19 cellular contexts compared by ENCODE assay signal in the genomic region with DNA sequence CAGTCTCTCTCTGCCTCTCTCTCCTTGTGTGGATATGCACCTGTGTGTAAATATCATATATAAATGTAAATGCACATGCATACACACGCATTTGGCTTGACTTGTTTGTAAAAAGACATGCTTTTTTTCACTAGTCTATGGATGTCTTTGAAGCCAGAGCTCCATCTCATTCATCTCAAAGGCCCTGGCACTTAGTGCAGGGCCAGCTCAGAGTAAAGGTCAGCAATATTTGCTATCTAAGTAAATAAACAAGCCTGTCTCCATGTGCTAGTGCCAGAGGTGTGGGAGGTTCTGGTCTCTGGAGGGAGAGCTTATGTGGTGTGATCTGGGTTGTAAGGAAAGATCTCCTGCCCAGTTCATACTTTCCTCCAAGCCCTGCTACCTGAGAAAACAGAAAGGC. TPM values are rescaled to one million over a fixed set of nuclear protein-coding genes. Genes with fewer than 3 reads are reported as not detected.
"Had no signal": no experiment of that assay in that cellular context is flagged by ENCODE, and none has a peak within 500 bp of the region (broad histone marks: within the 10 kb centered on the region; RNA-seq: fewer than 3 reads in every experiment).

No MANE protein-coding gene starts in this region.

- H3K9me3 ChIP-seq: left lung, upper lobe of left lung had no signal

- ATAC-seq: effector memory CD8-positive, alpha-beta T cell; left lung; naive thymus-derived CD8-positive, alpha-beta T cell had no signal

- FAIRE-seq: frontal cortex, TTC549 had no signal

- H3K27me3 ChIP-seq: brain microvascular endothelial cell had no signal

- H3K36me3 ChIP-seq: brain microvascular endothelial cell, left lung, upper lobe of left lung had no signal

- H3K27ac ChIP-seq: brain microvascular endothelial cell, left lung, skin epidermis, upper lobe of left lung had no signal

- H3K4me3 ChIP-seq: left lung, skin epidermis, upper lobe of left lung had no signal

- DNase-seq: activated CD4-positive, alpha-beta T cell treated with anti-CD3 and anti-CD28 coated beads, Interleukin-2, amount 50 U/mL, for 1 hour; activated naive CD8-positive, alpha-beta T cell treated with anti-CD3 and anti-CD28 coated beads for 36 hours; brain microvascular endothelial cell; effector memory CD8-positive, alpha-beta T cell; left lung; mesenchymal stem cell; naive thymus-derived CD8-positive, alpha-beta T cell; retina; stimulated activated CD4-positive, alpha-beta T cell treated with anti-CD3 and anti-CD28 coated beads, Interleukin-4, amount 100 ng/mL, for 4 hours; stimulated activated CD8-positive, alpha-beta memory T cell treated with anti-CD3 and anti-CD28 coated beads, Interleukin-4, amount 100 ng/mL, for 48 hours; stimulated activated naive CD4-positive, alpha-beta T cell treated with Interleukin-2 at 50 U/mL for 16 hours; SW 1271; upper lobe of left lung had no signal

RNA-seq across cellular contexts. Expression of a gene that starts 5.6 kb away (rescaled TPM):
- total RNA-seq: activated CD8-positive, alpha-beta memory T cell treated with anti-CD3 and anti-CD28 coated beads for 36 hours; activated T-helper 1 cell treated with anti-CD3 and anti-CD28 coated beads, Interleukin-12 subunit alpha, Interleukin-12 subunit beta, Interleukin-2, Interleukin-4 antibody, amounts not matched to agents 30 ng/mL and 10 ng/mL and 1 ng/mL, durations not matched to agents 14 hours and 24 hours and 36 hours; naive thymus-derived CD8-positive, alpha-beta T cell; T-helper 2 cell treated with Interferon-gamma antibody and Interleukin-4, amounts not matched to agents 100 ng/mL and 5 ng/mL, for 36 hours had no signal
- polyA plus RNA-seq: naive thymus-derived CD8-positive, alpha-beta T cell had no signal
